ENCODE assay signal across 8 cellular contexts in the genomic region with DNA sequence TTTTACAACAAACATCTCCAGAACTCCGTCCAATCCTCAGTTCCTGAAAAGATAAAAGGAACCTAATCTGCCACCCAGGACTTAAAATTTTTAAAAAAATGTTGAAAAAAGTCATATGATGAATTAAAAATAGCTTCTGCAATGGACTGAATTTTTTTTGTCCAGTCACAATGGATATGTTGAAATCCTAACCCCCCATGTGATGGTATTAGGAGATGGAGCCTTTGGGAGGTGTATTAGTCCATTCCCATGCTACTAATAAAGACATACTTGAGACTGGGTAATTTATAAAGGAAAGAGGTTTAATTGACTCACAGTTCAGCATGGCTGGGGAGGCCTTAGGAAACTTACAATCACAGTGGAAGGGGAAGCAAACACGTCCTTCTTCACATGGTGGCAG. TPM values are rescaled to one million over a fixed set of nuclear protein-coding genes. Genes with fewer than 3 reads are reported as not detected.
"Had no signal": no experiment of that assay in that cellular context is flagged by ENCODE, and none has a peak within 500 bp of the region (broad histone marks: within the 10 kb centered on the region; RNA-seq: fewer than 3 reads in every experiment).

No MANE protein-coding gene starts in this region.

RNA-seq across cellular contexts. Expression of a gene that starts 2.8 kb away (rescaled TPM):
- total RNA-seq: activated CD4-positive, alpha-beta T cell treated with anti-CD3 and anti-CD28 coated beads, Interleukin-2, amount 10 ng/mL, durations not matched to agents 24 days and 14 days; activated CD8-positive, alpha-beta memory T cell treated with anti-CD3 and anti-CD28 coated beads for 36 hours; activated CD8-positive, alpha-beta T cell treated with anti-CD3 and anti-CD28 coated beads for 36 hours; activated naive CD8-positive, alpha-beta T cell treated with anti-CD3 and anti-CD28 coated beads for 36 hours; activated T-cell treated with anti-CD3 and anti-CD28 coated beads, Interleukin-2, amount 50 U/mL, for 72 hours; activated T-helper 17 cell treated with anti-CD3 and anti-CD28 coated beads, Interleukin-2, amount 50 U/mL, for 72 hours; MCF 10A; OCI-LY7 had no signal
